In the genomic region with DNA sequence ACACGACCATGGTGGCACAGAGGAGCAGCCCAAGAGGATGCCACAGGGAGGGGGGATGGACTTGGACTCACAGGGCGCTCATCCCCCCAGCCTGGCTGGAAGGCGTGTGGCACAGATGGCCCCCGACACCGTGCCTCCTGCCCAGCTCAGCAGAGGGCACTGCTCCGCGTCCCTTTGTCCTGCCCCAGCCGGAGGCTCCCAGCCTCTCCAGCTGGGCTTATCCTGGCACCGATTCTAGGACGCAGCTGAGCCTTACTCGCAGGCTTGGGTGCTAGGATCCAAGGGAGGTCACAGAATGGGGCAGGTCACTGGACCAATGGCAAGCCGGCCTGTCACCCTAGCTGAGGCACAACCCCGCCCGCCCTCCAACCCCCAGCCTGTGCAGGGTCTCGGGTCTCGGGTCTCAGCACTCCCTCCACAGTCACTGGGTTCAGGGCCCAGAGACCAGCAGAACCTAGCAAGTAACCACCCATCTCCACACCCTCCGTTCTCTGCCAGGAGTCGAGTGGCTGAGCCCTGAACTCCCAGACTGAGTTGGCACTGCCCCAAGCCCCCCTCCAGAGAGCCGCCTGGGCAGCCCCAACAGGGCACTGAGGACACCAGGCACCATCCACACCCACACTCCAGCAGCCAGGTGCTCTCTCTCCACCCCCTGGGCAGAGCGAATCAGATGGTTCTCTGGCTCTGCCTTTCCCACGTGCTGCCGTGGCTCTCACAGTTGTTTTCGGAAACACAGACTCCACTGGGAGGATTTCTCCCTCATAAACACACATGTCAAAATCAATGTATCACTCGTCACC, we compare ENCODE assay signal across 14 cellular contexts. TPM values are rescaled to one million over a fixed set of nuclear protein-coding genes. Genes with fewer than 3 reads are reported as not detected.
DNase-seq lines count a peak whose midpoint lies in the region; ATAC-seq and TF ChIP-seq lines count a peak whose summit lies in the region.
"Had no signal": no experiment of that assay in that cellular context is flagged by ENCODE, and none has a peak within 500 bp of the region (broad histone marks: within the 10 kb centered on the region; RNA-seq: fewer than 3 reads in every experiment).

No MANE protein-coding gene starts in this region.

- no peaks in the 10 kb centered on the region for H3K9me3 ChIP-seq in left lung
- no peaks in the 10 kb centered on the region for H3K9me3 ChIP-seq in testis
- H3K9me3 ChIP-seq in HAP-1 = no peaks in the 10 kb centered on the region
- H3K9me3 ChIP-seq: esophagus squamous epithelium had no signal

- H3K4me1 ChIP-seq in left lung = no peaks in the 10 kb centered on the region
- peaks cover 3% of the 10 kb centered on the region for H3K4me1 ChIP-seq in testis
- no peaks in the 10 kb centered on the region for H3K4me1 ChIP-seq in HAP-1

- CTCF ChIA-PET in WTC11 (lab: Charles Lee) = no interaction called here

- WGBS in testis, 2 donors = 69 to 76% methylated on average over 20 to 24 of the region's 24 CpGs

- no peaks in the 10 kb centered on the region for H3K9me3 Mint-ChIP-seq in WTC11
- H3K9me3 Mint-ChIP-seq: T-helper 2 cell treated with Interferon-gamma antibody and Interleukin-4, amounts not matched to agents 5 μg/mL and 100 μg/mL, for 36 hours had no signal

- H3K4me3 Mint-ChIP-seq in WTC11 = no peak overlapping the region
- H3K4me3 Mint-ChIP-seq: T-helper 2 cell treated with Interferon-gamma antibody and Interleukin-4, amounts not matched to agents 5 μg/mL and 100 μg/mL, for 36 hours had no signal

- in situ Hi-C loops in HAP-1 (cut with MboI; ENCODE audit: low sequenced_read_pairs) = no loop called here

- H3K27ac ChIP-seq in left lung (peak overlapping the region in 1 of 2 donors; percentile 19), testis (peak overlapping the region in 1 of 2 donors; percentile 20)
- H3K27ac ChIP-seq: 22Rv1, esophagus squamous epithelium, skin epidermis had no signal

- TF ChIP-seq CTCF in WTC11 (IDR thresholded peaks at IDR 0.05) (no peak), left lung (IDR thresholded peaks at IDR 0.05) (no peak), testis (IDR thresholded peaks at IDR 0.05) (no peak)

- peaks cover 0 to 93% of the 10 kb centered on the region in 2 donors for H3K36me3 ChIP-seq in left lung
- H3K36me3 ChIP-seq in testis (ENCODE audit: low read depth, missing control alignments) = no peaks in the 10 kb centered on the region
- peaks cover 85% of the 10 kb centered on the region for H3K36me3 ChIP-seq in HAP-1 (replicated peaks)

- H3K27me3 Mint-ChIP-seq in WTC11 (ENCODE audit: low read depth) = no peaks in the 10 kb centered on the region

- TF ChIP-seq POLR2A in testis (IDR thresholded peaks at IDR 0.05) = no peak

- POLR2A ChIA-PET in WTC11 (lab: Charles Lee) = no interaction called here

- H3K4me3 ChIP-seq in left lung = no peak overlapping the region
- no peak overlapping the region for H3K4me3 ChIP-seq in testis
- H3K4me3 ChIP-seq in HAP-1 = no peak overlapping the region
- H3K4me3 ChIP-seq: esophagus squamous epithelium, skin epidermis had no signal

- H3K27me3 ChIP-seq in left lung = no peaks in the 10 kb centered on the region
- no peaks in the 10 kb centered on the region for H3K27me3 ChIP-seq in testis
- H3K27me3 ChIP-seq in HAP-1 (ENCODE audit: low read depth) = no peaks in the 10 kb centered on the region
- H3K27me3 ChIP-seq: esophagus squamous epithelium had no signal

- peaks cover 8% of the 10 kb centered on the region for H3K4me1 Mint-ChIP-seq in WTC11

- ATAC-seq in WTC11 (no peak), left lung (peak; percentile 96)

- intact Hi-C loops in left lung (cut with DNase I) (no loop called here), testis (cut with DNase I; ENCODE audit: low total_unique reads) (no loop called here)

- H3K27ac Mint-ChIP-seq in WTC11 = peak overlapping the region; percentile 87

- peak in 2 of 3 experiments; percentile 66 to 81 for DNase-seq in NCI-H1417 (lab: John Stamatoyannopoulos, UW)
- DNase-seq in NCI-H1417 treated with DMSO at 0.1 percent for 48 hours (lab: John Stamatoyannopoulos, UW) = no peak
- DNase-seq in WTC11 (ENCODE audit: low spot score) = no peak
- DNase-seq in left lung = peak; percentile 84 to 88
- DNase-seq in testis = peak; percentile 30
- no peak for DNase-seq in kidney glomerular epithelial cell (lab: John Stamatoyannopoulos, UW)
- no peak for DNase-seq in RPMI8226
- DNase-seq in HAP-1 (ENCODE audit: low spot score in 2 of 2) = no peak
- DNase-seq: EL, esophagus squamous epithelium, NCI-H774 had no signal

- H3K36me3 Mint-ChIP-seq in WTC11 = peaks cover 58% of the 10 kb centered on the region

TF ChIP-seq in WTC11, 78 proteins besides CTCF, POLR2A, EP300 and RAD21 (continues in another document):
- no peak for TF ChIP-seq MYBL2 (CRISPR knock-in tag; IDR thresholded peaks at IDR 0.05)
- TF ChIP-seq, protein P1, sequence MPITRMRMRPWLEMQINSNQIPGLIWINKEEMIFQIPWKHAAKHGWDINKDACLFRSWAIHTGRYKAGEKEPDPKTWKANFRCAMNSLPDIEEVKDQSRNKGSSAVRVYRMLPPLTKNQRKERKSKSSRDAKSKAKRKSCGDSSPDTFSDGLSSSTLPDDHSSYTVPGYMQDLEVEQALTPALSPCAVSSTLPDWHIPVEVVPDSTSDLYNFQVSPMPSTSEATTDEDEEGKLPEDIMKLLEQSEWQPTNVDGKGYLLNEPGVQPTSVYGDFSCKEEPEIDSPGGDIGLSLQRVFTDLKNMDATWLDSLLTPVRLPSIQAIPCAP (CRISPR knock-in tag; IDR thresholded peaks at IDR 0.05) = no peak
- TF ChIP-seq ELF4 (CRISPR knock-in tag; IDR thresholded peaks at IDR 0.05; ENCODE audit: low read depth) = no peak
- no peak for TF ChIP-seq ZNF671 (CRISPR knock-in tag; IDR thresholded peaks at IDR 0.05)
- no peak for TF ChIP-seq OVOL2 (CRISPR knock-in tag; IDR thresholded peaks at IDR 0.05; ENCODE audit: borderline replicate concordance)
- no peak for TF ChIP-seq ZNF281 (CRISPR knock-in tag; IDR thresholded peaks at IDR 0.05)
- no peak for TF ChIP-seq PRRX2 (CRISPR knock-in tag; IDR thresholded peaks at IDR 0.05)
- TF ChIP-seq FOXK1 (CRISPR knock-in tag; IDR thresholded peaks at IDR 0.05) = no peak
- no peak for TF ChIP-seq HMGA2 (CRISPR knock-in tag; IDR thresholded peaks at IDR 0.05)
- TF ChIP-seq RELA (CRISPR knock-in tag; IDR thresholded peaks at IDR 0.05; ENCODE audit: borderline replicate concordance) = no peak
- TF ChIP-seq, protein P2, sequence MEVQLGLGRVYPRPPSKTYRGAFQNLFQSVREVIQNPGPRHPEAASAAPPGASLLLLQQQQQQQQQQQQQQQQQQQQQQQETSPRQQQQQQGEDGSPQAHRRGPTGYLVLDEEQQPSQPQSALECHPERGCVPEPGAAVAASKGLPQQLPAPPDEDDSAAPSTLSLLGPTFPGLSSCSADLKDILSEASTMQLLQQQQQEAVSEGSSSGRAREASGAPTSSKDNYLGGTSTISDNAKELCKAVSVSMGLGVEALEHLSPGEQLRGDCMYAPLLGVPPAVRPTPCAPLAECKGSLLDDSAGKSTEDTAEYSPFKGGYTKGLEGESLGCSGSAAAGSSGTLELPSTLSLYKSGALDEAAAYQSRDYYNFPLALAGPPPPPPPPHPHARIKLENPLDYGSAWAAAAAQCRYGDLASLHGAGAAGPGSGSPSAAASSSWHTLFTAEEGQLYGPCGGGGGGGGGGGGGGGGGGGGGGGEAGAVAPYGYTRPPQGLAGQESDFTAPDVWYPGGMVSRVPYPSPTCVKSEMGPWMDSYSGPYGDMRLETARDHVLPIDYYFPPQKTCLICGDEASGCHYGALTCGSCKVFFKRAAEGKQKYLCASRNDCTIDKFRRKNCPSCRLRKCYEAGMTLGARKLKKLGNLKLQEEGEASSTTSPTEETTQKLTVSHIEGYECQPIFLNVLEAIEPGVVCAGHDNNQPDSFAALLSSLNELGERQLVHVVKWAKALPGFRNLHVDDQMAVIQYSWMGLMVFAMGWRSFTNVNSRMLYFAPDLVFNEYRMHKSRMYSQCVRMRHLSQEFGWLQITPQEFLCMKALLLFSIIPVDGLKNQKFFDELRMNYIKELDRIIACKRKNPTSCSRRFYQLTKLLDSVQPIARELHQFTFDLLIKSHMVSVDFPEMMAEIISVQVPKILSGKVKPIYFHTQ (CRISPR knock-in tag; IDR thresholded peaks at IDR 0.05) = no peak
- TF ChIP-seq CREM (CRISPR knock-in tag; IDR thresholded peaks at IDR 0.05) = no peak

RNA-seq across cellular contexts. Expression of gene WDR4, which starts 13.8 kb away (rescaled TPM):
- 41.5 to 42.6 TPM (median 42.2 TPM) in 3 replicates for total RNA-seq in WTC11 (2021)
- 10 to 100 TPM; 14.6 to 30.7 TPM for total RNA-seq in left lung
- 10 to 100 TPM; 24.8 to 24.9 TPM for total RNA-seq in testis
- 14.2 TPM for polyA plus RNA-seq in testis (ENCODE audit: insufficient read depth, low read depth, low replicate concordance)

RNA-seq across cellular contexts. Expression of gene NDUFV3, which starts 27.5 kb away (rescaled TPM):
- total RNA-seq in WTC11 (2021) (28.5 to 32.6 TPM (median 30.9 TPM) in 3 replicates), left lung (10 to 100 TPM; 36.6 to 37.9 TPM), testis (10 to 100 TPM; 37.8 to 53.3 TPM)
- polyA plus RNA-seq in testis (ENCODE audit: insufficient read depth, low read depth, low replicate concordance) = 35.2 TPM

RNA-seq across cellular contexts. Expression of gene ERVH48-1, which starts 59.9 kb away (rescaled TPM):
- 14.7 to 26.6 TPM (median 26.1 TPM) in 3 replicates for total RNA-seq in WTC11 (2021)
- total RNA-seq in left lung = not detected
- under 1 TPM; 0.25 to 0.47 TPM for total RNA-seq in testis
- polyA plus RNA-seq in testis (ENCODE audit: insufficient read depth, low read depth, low replicate concordance) = 0.24 TPM

Comparison
In these comparisons a context has a peak if more than half of its experiments do, and no peak if none do; other contexts are left out.
1. DNase-seq: peak in NCI-H1417 (2 of 3), left lung (2 of 2) and testis (single experiment); none in NCI-H1417 treated with DMSO at 0.1 percent for 48 hours (single experiment), WTC11 (single experiment), kidney glomerular epithelial cell (single experiment), RPMI8226 (single experiment) and HAP-1 (0 of 2).
2. RNA of gene ERVH48-1, which starts 59.9 kb away (total RNA-seq): 14.7 to 26.6 TPM in WTC11; 0.25 to 0.47 TPM in testis and not detected in left lung; every median in the first group is over 10 times any median in the second.